Comparison of ENCODE assay signal across 17 cellular contexts in genomic region chr3:1251282-1252060, GRCh38.
DNase-seq lines count a peak whose midpoint lies in the region; ATAC-seq, FAIRE-seq and TF ChIP-seq lines count a peak whose summit lies in the region.
"Had no signal": no experiment of that assay in that cellular context is flagged by ENCODE, and none has a peak within 500 bp of the region (broad histone marks: within the 10 kb centered on the region; RNA-seq: fewer than 3 reads in every experiment).

No MANE protein-coding gene starts in this region.

- in situ Hi-C loops in G401 (cut with HindIII; ENCODE audit: low sequenced_read_pairs): no loop called here

- H3K27me3 Mint-ChIP-seq in neural progenitor cell (ENCODE audit: insufficient read depth, low read depth): peaks cover 2% of the 10 kb centered on the region
- H3K27me3 Mint-ChIP-seq in activated CD4-positive, alpha-beta T cell treated with anti-CD3 and anti-CD28 coated beads for 36 hours: no peaks in the 10 kb centered on the region
- no peaks in the 10 kb centered on the region for H3K27me3 Mint-ChIP-seq in naive thymus-derived CD4-positive, alpha-beta T cell

- H4K20me1 ChIP-seq in fibroblast of lung (ENCODE audit: control insufficient read depth, extremely low read depth, insufficient read depth, low read length): no peaks in the 10 kb centered on the region
- H4K20me1 ChIP-seq in neural progenitor cell (ENCODE audit: low read depth): no peaks in the 10 kb centered on the region

- H3K79me2 ChIP-seq in fibroblast of lung (ENCODE audit: control insufficient read depth, insufficient read depth, low read length) (no peaks in the 10 kb centered on the region), neural progenitor cell (ENCODE audit: low read depth) (no peaks in the 10 kb centered on the region)

- POLR2A ChIA-PET in activated CD4-positive, alpha-beta T cell treated with anti-CD3 and anti-CD28 coated beads for 36 hours (lab: Charles Lee): no interaction called here
- POLR2A ChIA-PET in naive thymus-derived CD4-positive, alpha-beta T cell (lab: Charles Lee): no interaction called here

- H2AFZ ChIP-seq in fibroblast of lung (ENCODE audit: low read length) (no peak overlapping the region), neural progenitor cell (replicated peaks) (no peak overlapping the region)

- no peaks in the 10 kb centered on the region for H3K4me1 ChIP-seq in fibroblast of lung (ENCODE audit: control insufficient read depth, extremely low read depth, insufficient read depth, low read length)
- H3K4me1 ChIP-seq in neural progenitor cell: no peaks in the 10 kb centered on the region
- H3K4me1 ChIP-seq in naive thymus-derived CD4-positive, alpha-beta T cell (ENCODE audit: control insufficient read depth in 2 of 2, insufficient read depth in 2 of 2, low read length in 2 of 2): no peaks in the 10 kb centered on the region
- H3K4me1 ChIP-seq: colonic mucosa had no signal

- intact Hi-C loops in activated CD4-positive, alpha-beta T cell treated with anti-CD3 and anti-CD28 coated beads for 36 hours (cut with DNase I, micrococcal nuclease): no loop called here
- intact Hi-C loops in naive thymus-derived CD4-positive, alpha-beta T cell (cut with micrococcal nuclease): no loop called here

- no peak overlapping the region for H3K4me3 Mint-ChIP-seq in neural progenitor cell
- no peak overlapping the region for H3K4me3 Mint-ChIP-seq in activated CD4-positive, alpha-beta T cell treated with anti-CD3 and anti-CD28 coated beads for 36 hours
- H3K4me3 Mint-ChIP-seq in naive thymus-derived CD4-positive, alpha-beta T cell: no peak overlapping the region

- no peak overlapping the region for H3K27ac ChIP-seq in fibroblast of lung (ENCODE audit: insufficient read depth, low read length)
- no peak overlapping the region for H3K27ac ChIP-seq in neural progenitor cell
- H3K27ac ChIP-seq in naive thymus-derived CD4-positive, alpha-beta T cell (ENCODE audit: low read depth, low read length): no peak overlapping the region
- H3K27ac ChIP-seq: colonic mucosa, thoracic aorta, VCaP had no signal

- no peak overlapping the region for H3K4me2 ChIP-seq in fibroblast of lung (ENCODE audit: extremely low read depth, insufficient read depth, low read length)
- H3K4me2 ChIP-seq in neural progenitor cell: no peak overlapping the region

- FAIRE-seq in RCC 7860 (lab: Jason Lieb, UNC): peak; percentile 91
- FAIRE-seq: GM18507 had no signal

- no peaks in the 10 kb centered on the region for H3K9me3 Mint-ChIP-seq in neural progenitor cell
- peaks cover 6% of the 10 kb centered on the region for H3K9me3 Mint-ChIP-seq in activated CD4-positive, alpha-beta T cell treated with anti-CD3 and anti-CD28 coated beads for 36 hours (ENCODE audit: low read depth)
- H3K9me3 Mint-ChIP-seq in naive thymus-derived CD4-positive, alpha-beta T cell: peaks cover 0 to 19% (median 5%) of the 10 kb centered on the region in 11 donors

- no peaks in the 10 kb centered on the region for H3K4me1 Mint-ChIP-seq in neural progenitor cell
- H3K4me1 Mint-ChIP-seq in activated CD4-positive, alpha-beta T cell treated with anti-CD3 and anti-CD28 coated beads for 36 hours: no peaks in the 10 kb centered on the region
- H3K4me1 Mint-ChIP-seq in naive thymus-derived CD4-positive, alpha-beta T cell: no peaks in the 10 kb centered on the region

- no peak for ATAC-seq in activated CD4-positive, alpha-beta T cell treated with anti-CD3 and anti-CD28 coated beads for 36 hours
- ATAC-seq in naive thymus-derived CD4-positive, alpha-beta T cell: no peak
- ATAC-seq in GM18861 (IDR thresholded peaks at IDR 0.05; ENCODE audit: unreplicated experiment): no peak

- CTCF ChIA-PET in activated CD4-positive, alpha-beta T cell treated with anti-CD3 and anti-CD28 coated beads for 36 hours (lab: Charles Lee): interaction anchor here (0.6 kb wide), 1 partner anchor 1078 kb away, joined by 3 read pairs; no protein-coding TSS in a partner anchor
- CTCF ChIA-PET in naive thymus-derived CD4-positive, alpha-beta T cell (lab: Charles Lee): no interaction called here

- H3K36me3 Mint-ChIP-seq in neural progenitor cell: no peaks in the 10 kb centered on the region
- H3K36me3 Mint-ChIP-seq in activated CD4-positive, alpha-beta T cell treated with anti-CD3 and anti-CD28 coated beads for 36 hours (ENCODE audit: low read depth): no peaks in the 10 kb centered on the region
- no peaks in the 10 kb centered on the region for H3K36me3 Mint-ChIP-seq in naive thymus-derived CD4-positive, alpha-beta T cell

- H3F3A ChIP-seq in neural progenitor cell (ENCODE audit: low read depth): no peaks in the 10 kb centered on the region

- H3K4me3 ChIP-seq in fibroblast of lung (replicated peaks in 1 of 4; ENCODE audit: control extremely low read depth in 1 of 4, insufficient read depth in 1 of 4, low read depth in 3 of 4, low read length in 4 of 4) (no peak overlapping the region), neural progenitor cell (no peak overlapping the region)
- no peak overlapping the region for H3K4me3 ChIP-seq in naive thymus-derived CD4-positive, alpha-beta T cell (ENCODE audit: low read length)
- H3K4me3 ChIP-seq: colonic mucosa, thoracic aorta had no signal

- peak in 1 of 2 donors; percentile 25 for TF ChIP-seq CTCF in fibroblast of lung (conservative IDR thresholded peaks at IDR 0.05 in 1 of 2, IDR thresholded peaks at IDR 0.05 in 1 of 2; ENCODE audit: low read depth in 1 of 2, low read length in 2 of 2)
- TF ChIP-seq CTCF in neural progenitor cell (IDR thresholded peaks at IDR 0.05): peak; percentile 18

- H3K9ac ChIP-seq in fibroblast of lung (ENCODE audit: insufficient read depth, low read length): no peak overlapping the region
- H3K9ac ChIP-seq in neural progenitor cell: no peak overlapping the region

- H3K36me3 ChIP-seq in fibroblast of lung (ENCODE audit: control insufficient read depth, insufficient read depth, low read length) (no peaks in the 10 kb centered on the region), neural progenitor cell (no peaks in the 10 kb centered on the region)
- H3K36me3 ChIP-seq in naive thymus-derived CD4-positive, alpha-beta T cell (ENCODE audit: control insufficient read depth in 2 of 3, insufficient read depth in 3 of 3, low read length in 3 of 3): no peaks in the 10 kb centered on the region
- H3K36me3 ChIP-seq: colonic mucosa, thoracic aorta had no signal

- H3K9me3 ChIP-seq in fibroblast of lung (ENCODE audit: control insufficient read depth, insufficient read depth, low read depth, low read length): no peaks in the 10 kb centered on the region
- no peaks in the 10 kb centered on the region for H3K9me3 ChIP-seq in neural progenitor cell (ENCODE audit: low read depth)
- no peaks in the 10 kb centered on the region for H3K9me3 ChIP-seq in naive thymus-derived CD4-positive, alpha-beta T cell (ENCODE audit: control insufficient read depth in 2 of 3, low read length in 3 of 3)
- H3K9me3 ChIP-seq: colonic mucosa, thoracic aorta had no signal

- H3K27me3 ChIP-seq in fibroblast of lung (ENCODE audit: control insufficient read depth, insufficient read depth, low read length): no peaks in the 10 kb centered on the region
- no peaks in the 10 kb centered on the region for H3K27me3 ChIP-seq in neural progenitor cell
- H3K27me3 ChIP-seq in naive thymus-derived CD4-positive, alpha-beta T cell (ENCODE audit: control insufficient read depth in 2 of 2, insufficient read depth in 2 of 2, low read length in 2 of 2): no peaks in the 10 kb centered on the region
- H3K27me3 ChIP-seq: colonic mucosa had no signal

- peak; percentile 8 for DNase-seq in G401 (ENCODE audit: low spot score)
- DNase-seq in RCC 7860 (ENCODE audit: low spot score): peak; percentile 75
- DNase-seq in fibroblast of lung (ENCODE audit: low read depth in 2 of 2): peak; percentile 27 to 49
- DNase-seq in neural progenitor cell (ENCODE audit: low spot score): no peak
- DNase-seq in activated CD4-positive, alpha-beta T cell treated with anti-CD3 and anti-CD28 coated beads for 36 hours: no peak
- no peak for DNase-seq in activated CD4-positive, alpha-beta T cell treated with anti-CD3 and anti-CD28 coated beads, Interleukin-2, amount 50 U/mL, for 4 hours
- no peak for DNase-seq in naive thymus-derived CD4-positive, alpha-beta T cell
- DNase-seq: amniotic stem cell; colonic mucosa; KBM-7; nucleus accumbens; stimulated activated CD4-positive, alpha-beta T cell treated with anti-CD3 and anti-CD28 coated beads, Interleukin-4, amount 100 ng/mL, for 4 hours; T-helper 1 cell had no signal

- H3K27ac Mint-ChIP-seq in neural progenitor cell: no peak overlapping the region
- H3K27ac Mint-ChIP-seq in activated CD4-positive, alpha-beta T cell treated with anti-CD3 and anti-CD28 coated beads for 36 hours: no peak overlapping the region
- H3K27ac Mint-ChIP-seq in naive thymus-derived CD4-positive, alpha-beta T cell: no peak overlapping the region

Comparison
In these comparisons a context has a peak if more than half of its experiments do, and no peak if none do; other contexts are left out.
1. DNase-seq: peak in G401 (single experiment), RCC 7860 (single experiment) and fibroblast of lung (2 of 2); none in neural progenitor cell (single experiment), activated CD4-positive, alpha-beta T cell treated with anti-CD3 and anti-CD28 coated beads for 36 hours (single experiment), activated CD4-positive, alpha-beta T cell treated with anti-CD3 and anti-CD28 coated beads, Interleukin-2, amount 50 U/mL, for 4 hours (0 of 2) and naive thymus-derived CD4-positive, alpha-beta T cell (0 of 9).